In the genomic region with DNA sequence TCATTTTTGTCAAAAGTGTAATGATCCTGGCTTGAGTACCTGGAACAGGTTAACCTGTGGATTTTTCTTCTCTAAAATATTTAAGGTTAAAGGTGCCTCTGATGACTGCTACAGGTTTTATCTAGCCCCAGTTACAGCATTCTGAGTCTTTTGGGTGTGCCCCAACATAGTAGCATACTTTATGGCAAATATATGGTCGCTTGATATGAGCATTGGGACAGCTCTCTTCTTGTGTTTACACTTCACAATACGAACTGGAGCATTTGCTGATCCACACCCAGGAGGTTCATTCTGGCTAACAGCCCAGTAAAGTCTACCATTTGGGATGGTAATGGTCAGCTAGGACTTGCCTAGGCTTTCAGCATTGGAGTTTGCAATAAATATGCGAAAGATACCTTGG, we compare ENCODE assay signal across 19 cellular contexts.
DNase-seq lines count a peak whose midpoint lies in the region; ATAC-seq and TF ChIP-seq lines count a peak whose summit lies in the region.
"Had no signal": no experiment of that assay in that cellular context is flagged by ENCODE, and none has a peak within 500 bp of the region (broad histone marks: within the 10 kb centered on the region; RNA-seq: fewer than 3 reads in every experiment).

No MANE protein-coding gene starts in this region.

- DNase-seq in PC-3: peak; percentile 77
- no peak for DNase-seq in epithelial cell of prostate (ENCODE audit: low read depth, low spot score)
- peak in 1 of 3 donors; percentile 32 for DNase-seq in mucosa of descending colon
- DNase-seq in activated CD8-positive, alpha-beta memory T cell treated with anti-CD3 and anti-CD28 coated beads, Interleukin-2, amount 50 U/mL, for 4 hours: no peak
- DNase-seq in effector memory CD8-positive, alpha-beta T cell: no peak
- DNase-seq: CD4-positive, alpha-beta memory T cell; DMS153; DMS79 treated with DMSO at 0.1 percent for 48 hours; HCEC 1CT had no signal

- no peaks in the 10 kb centered on the region for H3K79me2 ChIP-seq in ACC112 (ENCODE audit: control insufficient read depth, insufficient read depth, low read length, unreplicated experiment)
- no peaks in the 10 kb centered on the region for H3K79me2 ChIP-seq in PC-3 (ENCODE audit: low read length)

- H3K4me2 ChIP-seq in PC-3 (ENCODE audit: low read length): peak overlapping the region; percentile 18
- H3K4me2 ChIP-seq: A549, BLaER1, GM23338 had no signal

- H3K9ac ChIP-seq in PC-3 (ENCODE audit: low read length): no peak overlapping the region
- H3K9ac ChIP-seq: BLaER1 had no signal

- H3K36me3 ChIP-seq in ACC112 (ENCODE audit: insufficient read depth, low read length): no peaks in the 10 kb centered on the region
- no peaks in the 10 kb centered on the region for H3K36me3 ChIP-seq in PC-3 (ENCODE audit: low read depth, low read length)
- no peaks in the 10 kb centered on the region for H3K36me3 ChIP-seq in mucosa of descending colon (ENCODE audit: low read depth)

- H3K4me1 Mint-ChIP-seq in effector memory CD8-positive, alpha-beta T cell (ENCODE audit: low read depth in 2 of 2): no peaks in the 10 kb centered on the region
- H3K4me1 Mint-ChIP-seq: CD14-positive monocyte, GM23338, IgD-negative memory B cell had no signal

- H2AFZ ChIP-seq in ACC112 (ENCODE audit: low read length, unreplicated experiment) (no peak overlapping the region), PC-3 (ENCODE audit: low read length) (no peak overlapping the region)
- H2AFZ ChIP-seq: GM23338 had no signal

- H3K27ac ChIP-seq in ACC112 (ENCODE audit: low read depth, low read length): peak overlapping the region; percentile 55; the same call in 1 of the 2 replicates
- peak overlapping the region; percentile 65 for H3K27ac ChIP-seq in PC-3 (ENCODE audit: low read length)
- H3K27ac ChIP-seq in epithelial cell of prostate: peak overlapping the region; percentile 7
- H3K27ac ChIP-seq: 22Rv1, A549, BLaER1 had no signal

- BruUV-seq in PC-3 (replicated peaks; lab: Mats Ljungman, UMichigan): no TSS peak

- H3K4me3 ChIP-seq in ACC112 (ENCODE audit: low read depth, low read length): no peak overlapping the region
- no peak overlapping the region for H3K4me3 ChIP-seq in PC-3 (ENCODE audit: low read length)
- no peak overlapping the region for H3K4me3 ChIP-seq in mucosa of descending colon
- H3K4me3 ChIP-seq: A549, BLaER1, GM12878, GM23338 had no signal

- H3K9me3 Mint-ChIP-seq in effector memory CD8-positive, alpha-beta T cell: peaks cover 3 to 6% of the 10 kb centered on the region in 2 donors

- CTCF ChIA-PET in PC-3 (lab: Charles Lee): no interaction called here

- peaks cover 5% of the 10 kb centered on the region for H3F3A ChIP-seq in PC-3 (ENCODE audit: low read length, unreplicated experiment)

- intact Hi-C loops in PC-3 (cut with micrococcal nuclease): loop anchor here (5.0 kb wide), 1 partner anchor 76 kb away; no protein-coding TSS in a partner anchor
- intact Hi-C loops in mucosa of descending colon (cut with DNase I, micrococcal nuclease): no loop called here

- H3K27me3 Mint-ChIP-seq in effector memory CD8-positive, alpha-beta T cell: no peaks in the 10 kb centered on the region
- H3K27me3 Mint-ChIP-seq: CD4-positive, alpha-beta memory T cell; IgD-negative memory B cell had no signal

- H3K4me1 ChIP-seq in ACC112 (ENCODE audit: control insufficient read depth, insufficient read depth, low read length, unreplicated experiment) (peaks cover 40% of the 10 kb centered on the region), PC-3 (ENCODE audit: insufficient read depth, low read length) (peaks cover 39% of the 10 kb centered on the region), mucosa of descending colon (ENCODE audit: low read depth) (peaks cover 6% of the 10 kb centered on the region)
- H3K4me1 ChIP-seq: BLaER1 had no signal

- H3K9me3 ChIP-seq in PC-3 (ENCODE audit: low read length): no peaks in the 10 kb centered on the region
- H3K9me3 ChIP-seq in mucosa of descending colon: peaks cover 12% of the 10 kb centered on the region

- POLR2A ChIA-PET in PC-3 (lab: Charles Lee; ENCODE audit: unreplicated experiment): no interaction called here

- H3K9me2 ChIP-seq in PC-3 (replicated peaks; ENCODE audit: low read length): no peaks in the 10 kb centered on the region

- no peak overlapping the region for H3K4me3 Mint-ChIP-seq in effector memory CD8-positive, alpha-beta T cell
- H3K4me3 Mint-ChIP-seq: CD14-positive monocyte; CD4-positive, alpha-beta memory T cell; GM23338; IgD-negative memory B cell had no signal

- no peaks in the 10 kb centered on the region for H3K36me3 Mint-ChIP-seq in effector memory CD8-positive, alpha-beta T cell (ENCODE audit: insufficient read depth)
- H3K36me3 Mint-ChIP-seq: CD14-positive monocyte had no signal

- H3K27me3 ChIP-seq in ACC112 (ENCODE audit: insufficient read depth, low read length) (no peaks in the 10 kb centered on the region), PC-3 (ENCODE audit: low read length) (no peaks in the 10 kb centered on the region)
- H3K27me3 ChIP-seq: BLaER1 had no signal

- peak; percentile 51 for ATAC-seq in PC-3
- ATAC-seq in mucosa of descending colon: peak; percentile 80
- no peak for ATAC-seq in HG02973 (IDR thresholded peaks at IDR 0.05; ENCODE audit: unreplicated experiment)
- no peak for ATAC-seq in effector memory CD8-positive, alpha-beta T cell (replicated peaks)
- ATAC-seq: GM12878, GM23338, HepG2 had no signal

- H4K20me1 ChIP-seq in PC-3 (ENCODE audit: low read length): no peaks in the 10 kb centered on the region
- H4K20me1 ChIP-seq: BLaER1 had no signal

- no peak overlapping the region for H3K27ac Mint-ChIP-seq in effector memory CD8-positive, alpha-beta T cell
- H3K27ac Mint-ChIP-seq: CD14-positive monocyte; CD4-positive, alpha-beta memory T cell; GM23338; IgD-negative memory B cell had no signal

- TF ChIP-seq CTCF in PC-3 (conservative IDR thresholded peaks at IDR 0.05; ENCODE audit: low read depth, low read length): no peak
- TF ChIP-seq CTCF in mucosa of descending colon (IDR thresholded peaks at IDR 0.05): no peak

Comparison
In these comparisons a context has a peak if more than half of its experiments do, and no peak if none do; other contexts are left out.
1. H3K27ac ChIP-seq: peak in every context shown above with its lines; median percentile 65 in PC-3; 55 in ACC112; 7 in epithelial cell of prostate.
2. ATAC-seq: peak in PC-3 (single experiment) and mucosa of descending colon (single experiment); none in HG02973 (single experiment) and effector memory CD8-positive, alpha-beta T cell (single experiment).